23 cellular contexts compared by ENCODE assay signal in the genomic region with DNA sequence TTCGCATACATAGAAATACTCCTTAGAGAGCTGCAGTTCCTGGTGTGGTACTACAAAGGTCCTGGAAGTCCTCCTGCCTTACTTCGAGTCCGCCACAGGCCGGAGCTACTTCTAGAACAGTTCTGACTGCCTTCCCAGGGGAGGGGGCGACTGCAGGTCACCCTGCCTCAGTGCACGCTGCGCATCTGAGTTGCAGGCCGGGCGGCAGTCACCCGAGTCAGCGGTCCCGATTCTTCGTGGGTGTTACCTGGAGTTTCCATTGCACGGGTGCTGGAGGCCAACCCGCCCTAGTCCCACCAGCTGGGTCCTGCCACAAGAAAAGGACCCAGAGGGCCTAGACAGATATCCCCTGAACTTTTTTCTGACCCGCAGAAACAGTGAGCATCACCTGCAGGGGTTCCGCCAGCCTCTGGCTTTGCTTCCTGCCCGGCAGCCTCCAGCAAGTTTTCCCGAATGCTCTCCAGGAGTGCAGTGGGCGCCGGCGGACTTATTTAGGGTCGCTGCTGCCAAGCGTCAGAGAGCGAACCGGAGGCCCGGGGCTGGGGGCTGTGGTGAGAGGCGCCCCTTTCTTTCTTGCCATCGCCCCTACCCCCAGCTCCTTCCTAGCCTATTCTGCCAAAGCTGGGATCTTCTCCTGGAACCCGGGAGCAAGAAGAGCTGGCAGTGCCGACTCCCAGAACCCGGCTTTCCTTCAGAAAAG. TPM values are rescaled to one million over a fixed set of nuclear protein-coding genes. Genes with fewer than 3 reads are reported as not detected.
A peak's percentile ranks its signal among the peaks of the same experiment; 100 is the strongest.
DNase-seq lines count a peak whose midpoint lies in the region; ATAC-seq, FAIRE-seq and TF ChIP-seq lines count a peak whose summit lies in the region.
"Had no signal": no experiment of that assay in that cellular context is flagged by ENCODE, and none has a peak within 500 bp of the region (broad histone marks: within the 10 kb centered on the region; RNA-seq: fewer than 3 reads in every experiment).

No MANE protein-coding gene starts in this region.

- H3K9me3 Mint-ChIP-seq in activated T-helper 17 cell treated with anti-CD3 and anti-CD28 coated beads, Interleukin-2, amount 50 U/mL, for 72 hours, result peaks cover 4% of the 10 kb centered on the region

- DNase-seq in H7, result peak; percentile 13
- DNase-seq in kidney, result peak; percentile 66
- DNase-seq: C1 segment of cervical spinal cord; Calu3; CD4-positive, alpha-beta memory T cell; COR-L47; DMS53; DMS79 treated with DMSO at 0.1 percent for 48 hours; GF-D8; HFFc6 had no signal

- no peaks in the 10 kb centered on the region for H3K4me1 Mint-ChIP-seq in activated T-helper 17 cell treated with anti-CD3 and anti-CD28 coated beads, Interleukin-2, amount 50 U/mL, for 72 hours

- H3K4me1 ChIP-seq in kidney (ENCODE audit: control insufficient read depth in 1 of 2, insufficient read depth in 1 of 2, low read depth in 1 of 2, low read length in 2 of 2), result peaks cover 0 to 11% of the 10 kb centered on the region in 2 donors
- H3K4me1 ChIP-seq: HAP-1 had no signal

- no peak for ATAC-seq in activated T-helper 17 cell treated with anti-CD3 and anti-CD28 coated beads, Interleukin-2, amount 50 U/mL, for 72 hours (replicated peaks)
- no peak for ATAC-seq in GM18519 (IDR thresholded peaks at IDR 0.05; ENCODE audit: low FRiP score, unreplicated experiment)
- ATAC-seq in GM19455 (IDR thresholded peaks at IDR 0.05; ENCODE audit: unreplicated experiment), result no peak
- no peak for ATAC-seq in HG02623 (IDR thresholded peaks at IDR 0.05; ENCODE audit: unreplicated experiment)
- ATAC-seq: GM23338 had no signal

- peaks cover 25% of the 10 kb centered on the region for H3K27me3 ChIP-seq in H7 (ENCODE audit: control insufficient read depth, insufficient read depth, low read length)

- H3K36me3 Mint-ChIP-seq in activated T-helper 17 cell treated with anti-CD3 and anti-CD28 coated beads, Interleukin-2, amount 50 U/mL, for 72 hours (ENCODE audit: low read depth), result no peaks in the 10 kb centered on the region
- H3K36me3 Mint-ChIP-seq: CD4-positive, alpha-beta memory T cell had no signal

- TF ChIP-seq CTCF in kidney (IDR thresholded peaks at IDR 0.05; ENCODE audit: borderline replicate concordance, extremely low read depth, insufficient read depth), result no peak

- H3K9me3 ChIP-seq in kidney (ENCODE audit: control insufficient read depth in 1 of 2, low read length in 2 of 2), result no peaks in the 10 kb centered on the region
- H3K9me3 ChIP-seq: HAP-1 had no signal

- no peak overlapping the region for H3K27ac ChIP-seq in kidney (ENCODE audit: low read depth in 2 of 2, low read length in 2 of 2)

- FAIRE-seq in kidney (lab: Jason Lieb, UNC), result no peak
- FAIRE-seq: GM12892, GM19239 had no signal

- H3K27me3 Mint-ChIP-seq in activated T-helper 17 cell treated with anti-CD3 and anti-CD28 coated beads, Interleukin-2, amount 50 U/mL, for 72 hours, result peaks cover 6% of the 10 kb centered on the region

- intact Hi-C loops in kidney (cut with DNase I), result loop anchor here (10.0 kb wide), 1 partner anchor 167 kb away; no protein-coding TSS in a partner anchor

- no peak overlapping the region for H3K9ac ChIP-seq in kidney (ENCODE audit: low read length in 2 of 2)

- peak overlapping the region; percentile 27 for H3K4me3 Mint-ChIP-seq in activated T-helper 17 cell treated with anti-CD3 and anti-CD28 coated beads, Interleukin-2, amount 50 U/mL, for 72 hours
- H3K4me3 Mint-ChIP-seq: HFFc6 had no signal

- no peak overlapping the region for H3K27ac Mint-ChIP-seq in activated T-helper 17 cell treated with anti-CD3 and anti-CD28 coated beads, Interleukin-2, amount 50 U/mL, for 72 hours
- H3K27ac Mint-ChIP-seq: CD4-positive, alpha-beta memory T cell; GM23338; HFFc6 had no signal

- H3K4me3 ChIP-seq in H7 (ENCODE audit: insufficient read depth, low read depth, low read length), result no peak overlapping the region
- H3K4me3 ChIP-seq in kidney (ENCODE audit: low read length in 2 of 2), result no peak overlapping the region
- H3K4me3 ChIP-seq: GM23338, HAP-1 had no signal

- H3K36me3 ChIP-seq in H7 (replicated peaks; ENCODE audit: control insufficient read depth, insufficient read depth, low read length) (no peaks in the 10 kb centered on the region), kidney (ENCODE audit: control insufficient read depth in 1 of 2, insufficient read depth in 2 of 2, low read length in 2 of 2) (no peaks in the 10 kb centered on the region)
- H3K36me3 ChIP-seq: HAP-1 had no signal

RNA-seq across cellular contexts. Expression of gene CALCB, which starts 1.7 kb away (rescaled TPM):
- 0.21 and 0.41 TPM in 2 replicates for total RNA-seq in H7 (2014; rRNA removed; shearing (Covaris generic))
- total RNA-seq in activated T-helper 17 cell treated with anti-CD3 and anti-CD28 coated beads, Interleukin-2, amount 50 U/mL, for 72 hours, result 1 to 10 TPM in 1 of 2 donors, under 1 TPM in 1; 0.56 to 1.3 TPM
- total RNA-seq in kidney, result 0.22 TPM
- polyA plus RNA-seq in kidney (ENCODE audit: insufficient read depth, low read depth, low replicate concordance), result not detected
- total RNA-seq: A172, Calu3, Daoy, G401, HFFc6 had no signal
- polyA plus RNA-seq: BJ had no signal

RNA-seq across cellular contexts. Expression of gene INSC, which starts 43.0 kb away (rescaled TPM):
- total RNA-seq in H7 (2014; rRNA removed; shearing (Covaris generic)), result 0.07 TPM in 1 of 2 replicates, not detected in the other
- under 1 TPM in 1 of 2 donors, not detected in 1; 0.48 TPM for total RNA-seq in activated T-helper 17 cell treated with anti-CD3 and anti-CD28 coated beads, Interleukin-2, amount 50 U/mL, for 72 hours
- 0.41 TPM for total RNA-seq in kidney
- 1.3 TPM for polyA plus RNA-seq in kidney (ENCODE audit: insufficient read depth, low read depth, low replicate concordance)
- total RNA-seq: A172, Calu3, Daoy, G401, H4 had no signal
- polyA plus RNA-seq: CD4-positive, alpha-beta memory T cell had no signal
